8 cellular contexts compared by ENCODE assay signal in genomic region chr10:21171936-21172773, GRCh38.
DNase-seq lines count a peak whose midpoint lies in the region; ATAC-seq, FAIRE-seq and TF ChIP-seq lines count a peak whose summit lies in the region.

No MANE protein-coding gene starts in this region.

- peak overlapping the region; percentile 46 to 81 (median 77) for H3K4me3 ChIP-seq in pancreas

- H3K23ac ChIP-seq in H9 (ENCODE audit: insufficient read length, low read depth, low read length): no peak overlapping the region

- no peak overlapping the region for H3K14ac ChIP-seq in H9 (ENCODE audit: insufficient read depth, low read length)

- TF ChIP-seq CTCF in H9 (conservative IDR thresholded peaks at IDR 0.05) (no peak), pancreas (IDR thresholded peaks at IDR 0.05) (no peak)

- H3K27me3 ChIP-seq in H9 (ENCODE audit: insufficient read depth, low read length): peaks cover 2% of the 10 kb centered on the region; the same call in 1 of the 2 replicates
- H3K27me3 ChIP-seq in pancreas: no peaks in the 10 kb centered on the region

- H3K4me1 ChIP-seq in H9 (ENCODE audit: insufficient read depth, low read length) (no peaks in the 10 kb centered on the region), pancreas (peaks cover 0 to 9% (median 4%) of the 10 kb centered on the region in 3 donors)

- no peak overlapping the region for H2AK5ac ChIP-seq in H9 (ENCODE audit: insufficient read length, low read length)

- H4K91ac ChIP-seq in H9 (ENCODE audit: insufficient read length, low read depth, low read length): no peak overlapping the region

- no peak overlapping the region for H2AFZ ChIP-seq in H9 (ENCODE audit: low read length)

- no peak overlapping the region for H3T11ph ChIP-seq in H9 (ENCODE audit: low read length)

- no peak overlapping the region for H3K27ac Mint-ChIP-seq in H9

- peak overlapping the region; percentile 82 to 90 for H3K4me3 Mint-ChIP-seq in H9

- H3K79me1 ChIP-seq in H9 (ENCODE audit: insufficient read depth, low read depth, low read length, poor library complexity, severe bottlenecking): no peaks in the 10 kb centered on the region

- no peak for DNase-seq in H9
- DNase-seq in NCI-H748 treated with DMSO at 0.1 percent for 48 hours (lab: John Stamatoyannopoulos, UW): peak; percentile 86
- peak in 2 of 6 donors; percentile 21 to 22 for DNase-seq in pancreas
- DNase-seq in HuH-7.5 (ENCODE audit: low spot score): no peak
- no peak for DNase-seq in GF-D8 (lab: John Stamatoyannopoulos, UW)

- H3K4ac ChIP-seq in H9 (ENCODE audit: low read depth, low read length): no peak overlapping the region

- no peak overlapping the region for H2BK15ac ChIP-seq in H9 (ENCODE audit: low read depth, low read length)

- no CpG with 5 or more reads among the region's 11 CpGs for WGBS in H9 (ENCODE audit: extremely low coverage, insufficient read length, low lambda C conversion rate)
- WGBS in pancreas, 2 donors: 46% methylated on average over 11 of the region's 11 CpGs

- peaks cover 20% of the 10 kb centered on the region for H3K23me2 ChIP-seq in H9 (ENCODE audit: insufficient read length, low read depth, low read length, poor library complexity, severe bottlenecking)

- H3K9me3 ChIP-seq in H9 (ENCODE audit: control insufficient read depth, low read depth, low read length) (no peaks in the 10 kb centered on the region), pancreas (no peaks in the 10 kb centered on the region)

- no peak overlapping the region for H3K9ac ChIP-seq in H9 (ENCODE audit: extremely low read depth, insufficient read length, low read length)

- no peaks in the 10 kb centered on the region; a peak in 1 of 5 replicates for H3K9me3 Mint-ChIP-seq in H9

- no peaks in the 10 kb centered on the region for H3K36me3 ChIP-seq in pancreas

- H2BK20ac ChIP-seq in H9 (ENCODE audit: low read depth, low read length, poor library complexity, severe bottlenecking): no peak overlapping the region

- peaks cover 34 to 46% of the 10 kb centered on the region in 2 experiments for H3K4me1 Mint-ChIP-seq in H9

- H2BK120ac ChIP-seq in H9 (ENCODE audit: low read depth, low read length, poor library complexity, severe bottlenecking): no peak overlapping the region

- H3K18ac ChIP-seq in H9 (ENCODE audit: insufficient read length, low read depth, low read length): no peak overlapping the region

- no peaks in the 10 kb centered on the region for H3K79me2 ChIP-seq in H9 (ENCODE audit: insufficient read depth, low read length)

- H3K36me3 Mint-ChIP-seq in H9 (ENCODE audit: insufficient read depth in 1 of 3, low read depth in 3 of 3): peaks cover 0 to 2% (median 0%) of the 10 kb centered on the region in 3 experiments; a peak in 2 of 7 replicates

- intact Hi-C loops in pancreas (cut with DNase I): no loop called here

- FAIRE-seq in pancreas (lab: Jason Lieb, UNC): no peak

- H2BK12ac ChIP-seq in H9 (ENCODE audit: insufficient read length, low read depth, low read length): no peak overlapping the region

- peak overlapping the region; percentile 57 for H3K4me2 ChIP-seq in H9 (ENCODE audit: insufficient read depth, insufficient read length, low read length)

- no peaks in the 10 kb centered on the region for H4K20me1 ChIP-seq in H9 (ENCODE audit: control insufficient read depth, insufficient read depth, insufficient read length)

- no peak overlapping the region for H4K5ac ChIP-seq in H9 (ENCODE audit: insufficient read length, low read depth, low read length)

- H2BK5ac ChIP-seq in H9 (ENCODE audit: insufficient read length, low read length): no peak overlapping the region

- H3K27me3 Mint-ChIP-seq in H9 (ENCODE audit: low read depth): peaks cover 44% of the 10 kb centered on the region

- H3K56ac ChIP-seq in H9 (ENCODE audit: insufficient read length, low read depth, low read length): no peak overlapping the region

- peak; percentile 67 for ATAC-seq in esophagus mucosa
- ATAC-seq in pancreas: peak in 3 of 4 donors; percentile 16 to 23 (median 19)
- ATAC-seq in GM21786 (IDR thresholded peaks at IDR 0.05; ENCODE audit: unreplicated experiment): no peak
- no peak for ATAC-seq in HG03520 (IDR thresholded peaks at IDR 0.05; ENCODE audit: unreplicated experiment)

- H4K8ac ChIP-seq in H9 (replicated peaks; ENCODE audit: insufficient read length, low read depth, low read length): no peak overlapping the region

- H3K27ac ChIP-seq in H9 (ENCODE audit: insufficient read length, low read depth, low read length) (no peak overlapping the region), pancreas (peak overlapping the region in 3 of 4 donors; percentile 87 to 91 (median 88))

Comparison
In these comparisons a context has a peak if more than half of its experiments do, and no peak if none do; other contexts are left out.
1. ATAC-seq: peak in esophagus mucosa (single experiment) and pancreas (3 of 4); none in GM21786 (single experiment) and HG03520 (single experiment).